Comparison of ENCODE assay signal across 15 cellular contexts in the genomic region with DNA sequence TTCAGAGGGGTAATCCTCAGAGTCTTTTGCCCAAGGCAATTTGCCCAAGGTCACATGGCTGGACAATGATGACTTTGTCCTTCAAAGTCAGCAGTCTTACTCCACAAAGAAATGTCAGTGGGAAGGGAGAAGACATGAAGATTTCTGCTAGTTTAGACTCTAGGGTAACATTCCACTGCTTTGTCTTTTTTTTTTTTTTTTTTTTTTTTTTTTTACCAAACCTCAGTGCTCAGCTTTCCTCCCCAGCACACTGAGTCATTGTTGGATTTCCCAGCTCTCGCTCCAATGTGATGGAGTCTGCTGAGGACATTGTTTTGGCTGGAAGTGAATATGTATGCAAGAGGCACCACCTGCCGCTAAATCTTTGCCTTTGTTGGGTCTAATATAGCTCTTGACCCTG. TPM values are rescaled to one million over a fixed set of nuclear protein-coding genes. Genes with fewer than 3 reads are reported as not detected.
DNase-seq lines count a peak whose midpoint lies in the region; TF ChIP-seq lines count a peak whose summit lies in the region.
"Had no signal": no experiment of that assay in that cellular context is flagged by ENCODE, and none has a peak within 500 bp of the region (broad histone marks: within the 10 kb centered on the region; RNA-seq: fewer than 3 reads in every experiment).

No MANE protein-coding gene starts in this region.

- no peaks in the 10 kb centered on the region for H3K36me3 Mint-ChIP-seq in CD14-positive monocyte

- no peak overlapping the region for H3K27ac Mint-ChIP-seq in CD14-positive monocyte

- H3K9ac ChIP-seq in NT2/D1 (ENCODE audit: insufficient read length, low read depth) = no peak overlapping the region
- H3K9ac ChIP-seq: KMS-11 had no signal

- DNase-seq in COLO829 (ENCODE audit: low spot score) (peak; percentile 62), NT2/D1 (ENCODE audit: low read depth, low spot score) (peak; percentile 84), fibroblast of gingiva (ENCODE audit: low read depth) (peak; percentile 56), occipital lobe (lab: John Stamatoyannopoulos, UW) (peak; percentile 16), CD14-positive monocyte (ENCODE audit: low spot score) (no peak), NCI-H526 treated with DMSO at 0.1 percent for 48 hours (lab: John Stamatoyannopoulos, UW) (no peak), SIG-M5 treated with dmso at 0.1 percent for 504 hours (lab: John Stamatoyannopoulos, UW; ENCODE audit: unreplicated experiment) (no peak), kidney glomerular epithelial cell (lab: John Stamatoyannopoulos, UW) (no peak)
- DNase-seq: BE2C; central memory CD4-positive, alpha-beta T cell; GF-D8; NCI-H187; NCI-H774 had no signal

- H3K36me3 ChIP-seq in NT2/D1 (ENCODE audit: insufficient read depth, insufficient read length, low read length) = no peaks in the 10 kb centered on the region
- H3K36me3 ChIP-seq: BE2C had no signal

- H3K27me3 ChIP-seq in NT2/D1 (ENCODE audit: insufficient read depth, insufficient read length) = no peaks in the 10 kb centered on the region
- H3K27me3 ChIP-seq: BE2C had no signal

- peaks cover 0 to 6% (median 0%) of the 10 kb centered on the region in 7 donors for H3K9me3 Mint-ChIP-seq in CD14-positive monocyte

- no peak overlapping the region for H3K4me3 ChIP-seq in NT2/D1 (ENCODE audit: insufficient read length, low read depth)
- H3K4me3 ChIP-seq: SK-N-MC had no signal

- no peak for TF ChIP-seq CTCF in CD14-positive monocyte (IDR thresholded peaks at IDR 0.05)

- H3K9me3 ChIP-seq in NT2/D1 (ENCODE audit: insufficient read depth, low read length) = no peaks in the 10 kb centered on the region
- H3K9me3 ChIP-seq: BE2C had no signal

- no peaks in the 10 kb centered on the region for H3K4me1 ChIP-seq in NT2/D1 (ENCODE audit: insufficient read depth, insufficient read length)
- H3K4me1 ChIP-seq: BE2C had no signal

- intact Hi-C loops in CD14-positive monocyte (cut with micrococcal nuclease) = no loop called here

- H3K27me3 Mint-ChIP-seq in CD14-positive monocyte (ENCODE audit: low read depth in 3 of 3) = peaks cover 0 to 2% (median 0%) of the 10 kb centered on the region in 3 donors

- no peak overlapping the region for H3K4me3 Mint-ChIP-seq in CD14-positive monocyte

- peaks cover 23% of the 10 kb centered on the region for H3K4me1 Mint-ChIP-seq in CD14-positive monocyte

RNA-seq across cellular contexts. Expression of gene C1QTNF7, which starts 7.2 kb away (rescaled TPM):
- 2.8 TPM for total RNA-seq in occipital lobe
- polyA plus RNA-seq in CD14-positive monocyte = not detected

RNA-seq across cellular contexts. Expression of gene CC2D2A, which starts 49.0 kb away (rescaled TPM):
- 19.8 TPM for total RNA-seq in occipital lobe
- 1 to 10 TPM; 1.9 to 2.5 TPM for polyA plus RNA-seq in CD14-positive monocyte

Comparison
In these comparisons a context has a peak if more than half of its experiments do, and no peak if none do; other contexts are left out.
1. DNase-seq: peak in COLO829 (single experiment), NT2/D1 (single experiment), fibroblast of gingiva (single experiment) and occipital lobe (single experiment); none in CD14-positive monocyte (single experiment), NCI-H526 treated with DMSO at 0.1 percent for 48 hours (single experiment), SIG-M5 treated with dmso at 0.1 percent for 504 hours (single experiment) and kidney glomerular epithelial cell (single experiment).